ENCODE assay signal across 23 cellular contexts in genomic region chr9:113949206-113950078, GRCh38.
DNase-seq lines count a peak whose midpoint lies in the region; ATAC-seq and TF ChIP-seq lines count a peak whose summit lies in the region.
"Had no signal": no experiment of that assay in that cellular context is flagged by ENCODE, and none has a peak within 500 bp of the region (broad histone marks: within the 10 kb centered on the region; RNA-seq: fewer than 3 reads in every experiment).

No MANE protein-coding gene starts in this region.

- H3K4me1 ChIP-seq in BLaER1 treated with 17β-estradiol and CSF1 and Interleukin-3, amounts not matched to agents 10 nM and 100 nM = peaks cover 16 to 56% (median 36%) of the 10 kb centered on the region in 10 experiments
- no peaks in the 10 kb centered on the region for H3K4me1 ChIP-seq in endodermal cell (ENCODE audit: control insufficient read depth, insufficient read depth, low read length)
- no peaks in the 10 kb centered on the region for H3K4me1 ChIP-seq in mammary epithelial cell (ENCODE audit: insufficient read depth, low read length)
- H3K4me1 ChIP-seq in sigmoid colon = peaks cover 0 to 1% (median 0%) of the 10 kb centered on the region in 4 donors
- H3K4me1 ChIP-seq: Caco-2 had no signal

- no peaks in the 10 kb centered on the region for H3K27me3 ChIP-seq in BLaER1 treated with 17β-estradiol and CSF1 and Interleukin-3, amounts not matched to agents 10 nM and 100 nM
- H3K27me3 ChIP-seq in endodermal cell (ENCODE audit: control insufficient read depth, insufficient read depth, low read length, poor library complexity, severe bottlenecking) = no peaks in the 10 kb centered on the region
- H3K27me3 ChIP-seq in mammary epithelial cell (ENCODE audit: insufficient read depth, low read length) = no peaks in the 10 kb centered on the region
- no peaks in the 10 kb centered on the region for H3K27me3 ChIP-seq in sigmoid colon
- H3K27me3 ChIP-seq: BE2C had no signal

- H3K79me2 ChIP-seq in mammary epithelial cell (ENCODE audit: insufficient read depth, low read length) = peaks cover 74% of the 10 kb centered on the region

- intact Hi-C loops in mammary epithelial cell (cut with micrococcal nuclease) (no loop called here), sigmoid colon (cut with DNase I) (no loop called here)

- no peaks in the 10 kb centered on the region for H3K9me3 ChIP-seq in BLaER1 treated with 17β-estradiol and CSF1 and Interleukin-3, amounts not matched to agents 10 nM and 100 nM (replicated peaks in 1 of 11)
- H3K9me3 ChIP-seq in endodermal cell (ENCODE audit: control insufficient read depth, low read length) (no peaks in the 10 kb centered on the region), mammary epithelial cell (replicated peaks; ENCODE audit: insufficient read depth, low read length) (no peaks in the 10 kb centered on the region), sigmoid colon (no peaks in the 10 kb centered on the region)
- H3K9me3 ChIP-seq: A549, BE2C, Caco-2, SK-N-SH had no signal

- no peak overlapping the region for H3K4me2 ChIP-seq in BLaER1 treated with 17β-estradiol and CSF1 and Interleukin-3, amounts not matched to agents 10 nM and 100 nM
- H3K4me2 ChIP-seq in mammary epithelial cell (ENCODE audit: insufficient read depth, low read depth, low read length) = no peak overlapping the region
- H3K4me2 ChIP-seq: A549, PC-9, SK-N-SH had no signal

- no peak for TF ChIP-seq POLR2A in sigmoid colon (IDR thresholded peaks at IDR 0.05)

- peaks cover 0 to 58% (median 36%) of the 10 kb centered on the region in 11 experiments; a peak in 16 of 22 replicates for H3K36me3 ChIP-seq in BLaER1 treated with 17β-estradiol and CSF1 and Interleukin-3, amounts not matched to agents 10 nM and 100 nM
- H3K36me3 ChIP-seq in endodermal cell (ENCODE audit: control insufficient read depth, insufficient read depth, low read length) (no peaks in the 10 kb centered on the region), mammary epithelial cell (ENCODE audit: insufficient read depth, low read length) (no peaks in the 10 kb centered on the region), sigmoid colon (no peaks in the 10 kb centered on the region)

- dilution Hi-C loops in mammary epithelial cell (cut with HindIII; ENCODE audit: low sequenced_read_pairs) = no loop called here

- BruUV-seq in mammary epithelial cell (replicated peaks; lab: Mats Ljungman, UMichigan) = no TSS peak

- H3K9me3 Mint-ChIP-seq in endodermal cell = no peaks in the 10 kb centered on the region
- no peaks in the 10 kb centered on the region for H3K9me3 Mint-ChIP-seq in nephron progenitor cell
- H3K9me3 Mint-ChIP-seq: CD4-positive, alpha-beta T cell had no signal

- no peak for ATAC-seq in GM21515 (IDR thresholded peaks at IDR 0.05; ENCODE audit: unreplicated experiment)
- ATAC-seq: A549 had no signal

- no peak overlapping the region for H3K9ac ChIP-seq in BLaER1 treated with 17β-estradiol and CSF1 and Interleukin-3, amounts not matched to agents 10 nM and 100 nM
- H3K9ac ChIP-seq in endodermal cell (ENCODE audit: extremely low read depth, low read length, poor library complexity, severe bottlenecking) = no peak overlapping the region
- H3K9ac ChIP-seq in mammary epithelial cell (ENCODE audit: insufficient read depth, low read length) = no peak overlapping the region
- H3K9ac ChIP-seq: SK-N-SH had no signal

- TF ChIP-seq EP300 in sigmoid colon (IDR thresholded peaks at IDR 0.05) = no peak

- peak; percentile 39 for DNase-seq in NCI-H69 (lab: John Stamatoyannopoulos, UW)
- no peak for DNase-seq in endodermal cell
- no peak for DNase-seq in nephron progenitor cell
- DNase-seq in mammary epithelial cell = no peak
- DNase-seq in sigmoid colon = no peak
- DNase-seq in COLO829 (ENCODE audit: low spot score) = no peak
- DNase-seq: BE2C; Caco-2; CD4-positive, alpha-beta T cell; DND-41; Karpas-422; NCI-H1105 treated with DMSO at 0.1 percent for 48 hours; NCI-H1694; NCI-H2081; NCI-H446; NCI-H526 treated with DMSO at 0.1 percent for 48 hours; PC-9; RPMI8226; SIG-M5; SK-N-SH had no signal

- TF ChIP-seq CTCF in endodermal cell (conservative IDR thresholded peaks at IDR 0.05) = peak; percentile 28
- no peak for TF ChIP-seq CTCF in nephron progenitor cell (IDR thresholded peaks at IDR 0.05)
- TF ChIP-seq CTCF in mammary epithelial cell (conservative IDR thresholded peaks at IDR 0.05 in 1 of 2, IDR thresholded peaks at IDR 0.05 in 1 of 2; ENCODE audit: extremely low read depth in 1 of 2, insufficient read depth in 1 of 2, low read depth in 1 of 2, low read length in 2 of 2) = no peak
- no peak for TF ChIP-seq CTCF in sigmoid colon (IDR thresholded peaks at IDR 0.05)

- peak overlapping the region in 7 of 11 experiments; percentile 20 to 53 (median 45); a peak in 12 of 22 replicates for H3K27ac ChIP-seq in BLaER1 treated with 17β-estradiol and CSF1 and Interleukin-3, amounts not matched to agents 10 nM and 100 nM
- H3K27ac ChIP-seq in endodermal cell (ENCODE audit: low read depth, low read length) (no peak overlapping the region), mammary epithelial cell (ENCODE audit: insufficient read depth, low read depth, low read length) (no peak overlapping the region), sigmoid colon (no peak overlapping the region)
- H3K27ac ChIP-seq: A549, PC-9 had no signal

- H3K4me3 Mint-ChIP-seq in endodermal cell (no peak overlapping the region), nephron progenitor cell (no peak overlapping the region)
- H3K4me3 Mint-ChIP-seq: CD4-positive, alpha-beta T cell had no signal

- H2AFZ ChIP-seq in mammary epithelial cell (ENCODE audit: low read depth, low read length) = no peak overlapping the region
- H2AFZ ChIP-seq: PC-9 had no signal

- WGBS in endodermal cell (ENCODE audit: insufficient coverage in 1 of 2, insufficient read length in 1 of 2), 2 experiments = 89 to 94% methylated on average over 19 to 22 of the region's 22 CpGs
- 98% methylated on average over 15 of the region's 22 CpGs for WGBS in mammary epithelial cell (ENCODE audit: low coverage, missing lambda C conversion rate)
- 93 to 94% methylated on average over 22 of the region's 22 CpGs for WGBS in sigmoid colon, 2 donors

- no peak overlapping the region for H3K4me3 ChIP-seq in BLaER1 treated with 17β-estradiol and CSF1 and Interleukin-3, amounts not matched to agents 10 nM and 100 nM
- no peak overlapping the region for H3K4me3 ChIP-seq in endodermal cell (ENCODE audit: low read length)
- H3K4me3 ChIP-seq in mammary epithelial cell (replicated peaks in 1 of 3; ENCODE audit: insufficient read depth in 1 of 3, low read depth in 2 of 3, low read length in 3 of 3) = no peak overlapping the region
- H3K4me3 ChIP-seq in sigmoid colon = no peak overlapping the region
- H3K4me3 ChIP-seq: A549, PC-9 had no signal

- peaks cover 0 to 9% (median 0%) of the 10 kb centered on the region in 11 experiments; a peak in 1 of 22 replicates for H4K20me1 ChIP-seq in BLaER1 treated with 17β-estradiol and CSF1 and Interleukin-3, amounts not matched to agents 10 nM and 100 nM
- H4K20me1 ChIP-seq in mammary epithelial cell (ENCODE audit: insufficient read depth, low read length) = no peaks in the 10 kb centered on the region

- CTCF ChIA-PET in mammary epithelial cell (lab: Charles Lee; ENCODE audit: low non-redundant PET) = no interaction called here

- H3K27ac Mint-ChIP-seq in endodermal cell = no peak overlapping the region
- peak overlapping the region; percentile 67 for H3K27ac Mint-ChIP-seq in nephron progenitor cell
- H3K27ac Mint-ChIP-seq: CD4-positive, alpha-beta T cell had no signal

- no peaks in the 10 kb centered on the region for H3K4me1 Mint-ChIP-seq in endodermal cell
- peaks cover 12% of the 10 kb centered on the region for H3K4me1 Mint-ChIP-seq in nephron progenitor cell

- H3K36me3 Mint-ChIP-seq in endodermal cell (ENCODE audit: low read depth) = no peaks in the 10 kb centered on the region
- peaks cover 30% of the 10 kb centered on the region for H3K36me3 Mint-ChIP-seq in nephron progenitor cell (ENCODE audit: low read depth)

- in situ Hi-C loops in mammary epithelial cell (cut with MboI; ENCODE audit: low sequenced_read_pairs in 2 of 2) = no loop called here

- H3K27me3 Mint-ChIP-seq in endodermal cell (ENCODE audit: insufficient read depth) (no peaks in the 10 kb centered on the region), nephron progenitor cell (ENCODE audit: low read depth, poor library complexity) (no peaks in the 10 kb centered on the region)
- H3K27me3 Mint-ChIP-seq: CD4-positive, alpha-beta T cell had no signal

Comparison
In these comparisons a context has a peak if more than half of its experiments do, and no peak if none do; other contexts are left out.
1. H3K27ac ChIP-seq: peak in BLaER1 treated with 17β-estradiol and CSF1 and Interleukin-3, amounts not matched to agents 10 nM and 100 nM (7 of 11); none in endodermal cell (single experiment), mammary epithelial cell (single experiment) and sigmoid colon (0 of 4).